Comparison of ENCODE assay signal across 1 cellular context in genomic region chr10:131841669-131842139, GRCh38.
TF ChIP-seq lines count a peak whose summit lies in the region.

No MANE protein-coding gene starts in this region.

TF ChIP-seq in K562, 482 proteins besides CTCF, POLR2A, EP300 and RAD21:
- TF ChIP-seq GABPB1 (CRISPR knock-in tag; IDR thresholded peaks at IDR 0.05) (no peak), KAT2B (IDR thresholded peaks at IDR 0.05; ENCODE audit: low read depth, low read length) (no peak), MEF2A (IDR thresholded peaks at IDR 0.05; ENCODE audit: control insufficient read depth, low read depth, low read length) (no peak), SIN3A (IDR thresholded peaks at IDR 0.05; ENCODE audit: borderline replicate concordance in 2 of 2, control insufficient read depth in 1 of 2, low read depth in 2 of 2, low read length in 2 of 2) (no peak), EWSR1 (IDR thresholded peaks at IDR 0.05; ENCODE audit: borderline replicate concordance, low read depth, partially characterized antibody) (no peak), HNRNPUL1 (IDR thresholded peaks at IDR 0.05; ENCODE audit: low read length) (no peak), ZNF584 (CRISPR knock-in tag; IDR thresholded peaks at IDR 0.05; ENCODE audit: low read depth) (no peak), MITF (IDR thresholded peaks at IDR 0.05) (no peak), YY1 (IDR thresholded peaks at IDR 0.05; ENCODE audit: borderline replicate concordance in 1 of 3, control insufficient read depth in 1 of 3, extremely low read depth in 1 of 3, insufficient read depth in 3 of 3, insufficient read length in 1 of 3, insufficient replicate concordance in 2 of 3, low read depth in 1 of 3, low read length in 2 of 3) (no peak), ZEB2 (IDR thresholded peaks at IDR 0.05) (no peak), POLR2G (IDR thresholded peaks at IDR 0.05; ENCODE audit: low read depth, low read length) (no peak), ZNF740 (CRISPR knock-in tag; IDR thresholded peaks at IDR 0.05) (no peak), ZNF740 (tag; IDR thresholded peaks at IDR 0.05) (no peak), PRDM10 (IDR thresholded peaks at IDR 0.05; ENCODE audit: partially characterized antibody) (no peak)
TF ChIP-seq in K562: peak in this region for 0.
